In the genomic region with DNA sequence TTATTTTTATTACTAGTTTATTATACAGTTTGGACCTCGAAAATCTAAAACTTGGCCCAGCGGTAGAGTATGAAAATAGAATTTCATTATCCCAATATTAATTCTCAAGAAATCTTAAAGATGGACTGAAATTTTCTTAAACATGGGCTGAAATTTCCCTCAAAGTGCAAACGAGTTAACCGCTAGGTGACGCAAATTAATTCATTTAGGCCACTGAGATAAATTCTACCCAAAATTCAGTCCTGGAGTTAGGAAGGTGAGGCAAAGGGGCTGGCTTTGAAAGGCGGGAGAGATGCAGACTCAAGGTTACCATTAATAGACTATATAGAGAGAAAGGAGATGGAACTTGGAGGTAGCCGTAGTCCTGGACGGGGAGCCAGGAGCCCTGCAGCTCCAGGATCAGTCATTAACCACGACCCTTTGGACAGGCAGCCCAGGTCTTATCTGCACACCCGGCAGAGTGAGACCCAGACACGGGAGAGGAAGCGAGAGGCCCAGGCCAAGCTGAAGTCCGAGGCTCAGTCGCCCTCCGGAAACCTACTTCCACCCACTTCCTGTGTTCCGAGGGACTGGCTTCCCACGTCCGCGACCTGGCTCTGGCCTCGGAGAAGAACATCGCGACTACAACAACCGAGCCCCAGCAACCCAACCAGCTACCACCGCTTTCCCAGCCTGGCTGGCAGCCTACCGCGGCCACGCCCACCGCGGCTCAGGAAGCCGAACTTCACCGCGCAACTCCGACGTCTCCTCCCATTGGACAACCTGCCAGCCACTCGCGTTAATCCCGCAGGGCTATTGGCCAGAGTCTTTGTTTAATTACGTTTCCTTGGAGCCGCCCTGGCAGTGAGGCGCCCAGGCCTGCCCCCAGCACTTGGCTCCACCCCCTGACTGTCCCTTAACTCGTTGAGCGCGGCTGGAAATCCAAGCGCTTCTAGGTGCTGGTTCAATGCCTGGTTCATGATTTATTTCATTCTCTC, we compare ENCODE assay signal across 7 cellular contexts. TPM values are rescaled to one million over a fixed set of nuclear protein-coding genes. Genes with fewer than 3 reads are reported as not detected.
A peak's percentile ranks its signal among the peaks of the same experiment; 100 is the strongest.
DNase-seq lines count a peak whose midpoint lies in the region; ATAC-seq, FAIRE-seq and TF ChIP-seq lines count a peak whose summit lies in the region.

A gene with protein sequence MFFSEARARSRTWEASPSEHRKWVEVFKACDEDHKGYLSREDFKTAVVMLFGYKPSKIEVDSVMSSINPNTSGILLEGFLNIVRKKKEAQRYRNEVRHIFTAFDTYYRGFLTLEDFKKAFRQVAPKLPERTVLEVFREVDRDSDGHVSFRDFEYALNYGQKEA (minus strand): TSS at position 686 of the 977 bp plus-strand sequence. CDS start 70 bp downstream, at position 616.

- peak; percentile 26 for TF ChIP-seq CTCF in hepatocyte (IDR thresholded peaks at IDR 0.05; ENCODE audit: poor library complexity)

- no peaks in the 10 kb centered on the region for H3K9me3 ChIP-seq in hepatocyte (ENCODE audit: low read depth)

- peak; percentile 84 for ATAC-seq in HG02981 (IDR thresholded peaks at IDR 0.05; ENCODE audit: unreplicated experiment)

- WGBS in hepatocyte (ENCODE audit: low lambda C conversion rate, missing lambda C conversion rate), result 3% methylated on average over 43 of the region's 44 CpGs

- H3K27ac ChIP-seq in hepatocyte, result peak within 1 kb of the TSS; percentile 65

- H3K9me2 ChIP-seq in hepatocyte (replicated peaks; ENCODE audit: insufficient read depth), result no peaks in the 10 kb centered on the region

- no peaks in the 10 kb centered on the region for H4K20me1 ChIP-seq in hepatocyte (ENCODE audit: insufficient read depth, poor library complexity, severe bottlenecking)

- FAIRE-seq in GM18507 (lab: Jason Lieb, UNC), result peak; percentile 99

- H3K4me1 ChIP-seq in hepatocyte (ENCODE audit: insufficient read depth), result peaks cover 12% of the 10 kb centered on the region

- peak within 1 kb of the TSS; percentile 84 for H3K4me2 ChIP-seq in hepatocyte

- H3K36me3 ChIP-seq in hepatocyte (replicated peaks; ENCODE audit: insufficient read depth, low read depth), result no peaks in the 10 kb centered on the region

- DNase-seq in GM18507 (ENCODE audit: extremely low spot score, insufficient read length, low read depth), result peak; percentile 80
- peak; percentile 93 for DNase-seq in NCI-H2029 (lab: John Stamatoyannopoulos, UW)
- peak; percentile 94 for DNase-seq in T1000 (lab: John Stamatoyannopoulos, UW)
- DNase-seq in astrocyte of the hippocampus (ENCODE audit: low read depth, low spot score), result peak; percentile 99
- peak; percentile 99 for DNase-seq in hepatocyte (ENCODE audit: low spot score)
- DNase-seq in renal cortical epithelial cell (ENCODE audit: low read depth), result peak; percentile 97

- peak within 1 kb of the TSS; percentile 57 for H3K4me3 ChIP-seq in hepatocyte

- peaks cover 14% of the 10 kb centered on the region for H3K79me2 ChIP-seq in hepatocyte

- H3K27me3 ChIP-seq in hepatocyte, result no peaks in the 10 kb centered on the region

- H2AFZ ChIP-seq in hepatocyte, result peak within 1 kb of the TSS; percentile 81

RNA-seq across cellular contexts. Expression of the gene that starts here (rescaled TPM):
- total RNA-seq in hepatocyte (8.0 and 10.8 TPM in 2 replicates), renal cortical epithelial cell (5.0 and 13.9 TPM in 2 replicates)
- polyA plus RNA-seq in hepatocyte, result 7.1 and 7.2 TPM in 2 replicates

Comparison
In these comparisons a context has a peak if more than half of its experiments do, and no peak if none do; other contexts are left out.
1. Peak in every context shown above with its lines: DNase-seq, ATAC-seq, H3K4me3 ChIP-seq and H3K27ac ChIP-seq.